Comparison of ENCODE assay signal across 8 cellular contexts in genomic region chr1:116167625-116168276, GRCh38. TPM values are rescaled to one million over a fixed set of nuclear protein-coding genes. Genes with fewer than 3 reads are reported as not detected.
DNase-seq lines count a peak whose midpoint lies in the region; ATAC-seq and TF ChIP-seq lines count a peak whose summit lies in the region.

No MANE protein-coding gene starts in this region.

- peak overlapping the region; percentile 46 for H3K4me3 Mint-ChIP-seq in MCF 10A (ENCODE audit: unreplicated experiment)

- H3K27me3 ChIP-seq in thymus (ENCODE audit: control insufficient read depth, insufficient read depth), result no peaks in the 10 kb centered on the region

- no peaks in the 10 kb centered on the region for H3K9me3 Mint-ChIP-seq in MCF 10A (ENCODE audit: unreplicated experiment)

- H3K9me3 ChIP-seq in thymus (ENCODE audit: control insufficient read depth), result no peaks in the 10 kb centered on the region

- no peak for TF ChIP-seq CTCF in MCF 10A (IDR thresholded peaks at IDR 0.05; ENCODE audit: unreplicated experiment)

- no peaks in the 10 kb centered on the region for H3K36me3 Mint-ChIP-seq in MCF 10A (ENCODE audit: insufficient read depth, unreplicated experiment)

- no peaks in the 10 kb centered on the region for H3K4me1 Mint-ChIP-seq in MCF 10A (ENCODE audit: insufficient read depth, unreplicated experiment)

- H3K27ac ChIP-seq in thymus (ENCODE audit: low read depth), result peak overlapping the region; percentile 9

- peak overlapping the region; percentile 63 for H3K4me3 ChIP-seq in thymus (ENCODE audit: low read length)

- H3K4me1 ChIP-seq in thymus (ENCODE audit: control insufficient read depth, insufficient read depth, low read length), result peaks cover 9% of the 10 kb centered on the region

- no peaks in the 10 kb centered on the region for H3K27me3 Mint-ChIP-seq in MCF 10A (ENCODE audit: insufficient read depth, unreplicated experiment)

- 38% methylated on average over 35 of the region's 35 CpGs for WGBS in thymus

- H3K36me3 ChIP-seq in thymus (ENCODE audit: control insufficient read depth, insufficient read depth), result no peaks in the 10 kb centered on the region

- DNase-seq in stimulated activated CD4-positive, alpha-beta T cell treated with anti-CD3 and anti-CD28 coated beads, Interleukin-15, amount 100 ng/mL, for 24 hours, result peak; percentile 8
- DNase-seq in stimulated activated CD4-positive, alpha-beta T cell treated with anti-CD3 and anti-CD28 coated beads, Interleukin-4, amount 100 ng/mL, for 4 hours, result no peak
- DNase-seq in MCF 10A (ENCODE audit: unreplicated experiment), result no peak
- DNase-seq in left colon, result peak; percentile 39 to 46
- DNase-seq in NCI-H524 treated with DMSO at 0.1 percent for 48 hours (lab: John Stamatoyannopoulos, UW), result no peak
- DNase-seq in NCI-H1092 (lab: John Stamatoyannopoulos, UW), result no peak
- DNase-seq in central memory CD4-positive, alpha-beta T cell, result no peak

- POLR2A ChIA-PET in MCF 10A (lab: Yijun Ruan, JAX), result no interaction called here

- CTCF ChIA-PET in MCF 10A (lab: Yijun Ruan, JAX), result interaction anchor here (1.3 kb wide), 1 partner anchor 62 kb away, joined by 3 read pairs; no protein-coding TSS in a partner anchor

- BruUV-seq in MCF 10A (replicated peaks; lab: Mats Ljungman, UMichigan), result no TSS peak

- intact Hi-C loops in MCF 10A (cut with micrococcal nuclease) (no loop called here), left colon (cut with DNase I, micrococcal nuclease) (no loop called here)

- H3K27ac Mint-ChIP-seq in MCF 10A (ENCODE audit: low read depth, unreplicated experiment), result no peak overlapping the region

- ATAC-seq in left colon, result peak; percentile 61

RNA-seq across cellular contexts. Expression of gene MAB21L3, which starts 56.6 kb away (rescaled TPM):
- total RNA-seq in MCF 10A (2022) (2.5 and 2.8 TPM in 2 replicates), left colon (1 to 10 TPM; 4.7 to 5.7 TPM)
- 0.23 TPM for polyA plus RNA-seq in thymus

Comparison
In these comparisons a context has a peak if more than half of its experiments do, and no peak if none do; other contexts are left out.
1. DNase-seq: peak in stimulated activated CD4-positive, alpha-beta T cell treated with anti-CD3 and anti-CD28 coated beads, Interleukin-15, amount 100 ng/mL, for 24 hours (single experiment) and left colon (2 of 2); none in stimulated activated CD4-positive, alpha-beta T cell treated with anti-CD3 and anti-CD28 coated beads, Interleukin-4, amount 100 ng/mL, for 4 hours (0 of 2), MCF 10A (single experiment), NCI-H524 treated with DMSO at 0.1 percent for 48 hours (single experiment), NCI-H1092 (single experiment) and central memory CD4-positive, alpha-beta T cell (single experiment).